In genomic region chr14:89444536-89445125, GRCh38 we compare ENCODE assay signal across 3 cellular contexts.
TF ChIP-seq lines count a peak whose summit lies in the region.

No MANE protein-coding gene starts in this region.

TF ChIP-seq in SK-N-SH treated with all-trans-retinoic acid at 6 μM for 48 hours, 23 proteins besides CTCF, POLR2A, EP300 and RAD21 (continues in another document):
- TF ChIP-seq TSHZ2 (CRISPR knock-in tag; IDR thresholded peaks at IDR 0.05): no peak
- TF ChIP-seq BACH2 (CRISPR knock-in tag; IDR thresholded peaks at IDR 0.05; ENCODE audit: borderline replicate concordance): no peak
- no peak for TF ChIP-seq ZNF70 (CRISPR knock-in tag; IDR thresholded peaks at IDR 0.05)
- TF ChIP-seq RARB (CRISPR knock-in tag; IDR thresholded peaks at IDR 0.05): no peak
- no peak for TF ChIP-seq ARNTL (CRISPR knock-in tag; IDR thresholded peaks at IDR 0.05; ENCODE audit: borderline replicate concordance, low read depth)
- TF ChIP-seq POU6F1 (CRISPR knock-in tag; IDR thresholded peaks at IDR 0.05; ENCODE audit: borderline replicate concordance, low read depth): no peak
- TF ChIP-seq ZC3H10 (CRISPR knock-in tag; IDR thresholded peaks at IDR 0.05): no peak
- no peak for TF ChIP-seq GLIS3 (CRISPR knock-in tag; IDR thresholded peaks at IDR 0.05)
- TF ChIP-seq ISL1 (CRISPR knock-in tag; IDR thresholded peaks at IDR 0.05): no peak
- TF ChIP-seq TOX (CRISPR knock-in tag; IDR thresholded peaks at IDR 0.05; ENCODE audit: borderline replicate concordance): no peak
- TF ChIP-seq ESRRG (CRISPR knock-in tag; IDR thresholded peaks at IDR 0.05): no peak
- no peak for TF ChIP-seq ZNF565 (CRISPR knock-in tag; conservative IDR thresholded peaks at IDR 0.05; ENCODE audit: low read depth)
- TF ChIP-seq PATZ1 (CRISPR knock-in tag; IDR thresholded peaks at IDR 0.05; ENCODE audit: borderline replicate concordance): no peak
- no peak for TF ChIP-seq ZFP3 (CRISPR knock-in tag; IDR thresholded peaks at IDR 0.05)

TF ChIP-seq in SK-N-SH, 30 proteins besides CTCF, POLR2A, EP300 and RAD21:
- no peak for TF ChIP-seq RXRA (IDR thresholded peaks at IDR 0.05; ENCODE audit: borderline replicate concordance, low read depth)
- TF ChIP-seq RFX5 (IDR thresholded peaks at IDR 0.05; ENCODE audit: low read length): no peak
- TF ChIP-seq JUND (IDR thresholded peaks at IDR 0.05): no peak
- TF ChIP-seq SMC3 (IDR thresholded peaks at IDR 0.05; ENCODE audit: low read depth, low read length): no peak
- no peak for TF ChIP-seq NFIC (IDR thresholded peaks at IDR 0.05; ENCODE audit: borderline replicate concordance)
- TF ChIP-seq FOXJ3 (CRISPR knock-in tag; IDR thresholded peaks at IDR 0.05): no peak
- TF ChIP-seq MAX (IDR thresholded peaks at IDR 0.05; ENCODE audit: low read depth): no peak
- no peak for TF ChIP-seq GATA2 (CRISPR knock-in tag; IDR thresholded peaks at IDR 0.05)
- no peak for TF ChIP-seq EZH2phosphoT487 (IDR thresholded peaks at IDR 0.05; ENCODE audit: borderline replicate concordance, low read depth)
- TF ChIP-seq USF2 (IDR thresholded peaks at IDR 0.05; ENCODE audit: borderline replicate concordance, low read depth, low read length): no peak
- no peak for TF ChIP-seq USF1 (IDR thresholded peaks at IDR 0.05; ENCODE audit: borderline replicate concordance, low read depth)
- TF ChIP-seq ZBTB33 (IDR thresholded peaks at IDR 0.05; ENCODE audit: borderline replicate concordance, low read depth): no peak
- no peak for TF ChIP-seq FOSL2 (IDR thresholded peaks at IDR 0.05; ENCODE audit: borderline replicate concordance, low read depth)
- TF ChIP-seq FOXM1 (IDR thresholded peaks at IDR 0.05; ENCODE audit: low read depth): no peak

TF ChIP-seq in GM12878, 131 proteins besides CTCF, POLR2A, EP300 and RAD21:
- TF ChIP-seq MLLT1 (IDR thresholded peaks at IDR 0.05): no peak
